1 cellular context compared by ENCODE assay signal in genomic region chr6:154358019-154358545, GRCh38.
TF ChIP-seq lines count a peak whose summit lies in the region.

No MANE protein-coding gene starts in this region.

TF ChIP-seq in IMR-90, 13 proteins besides CTCF, POLR2A, EP300 and RAD21 (continued from another document):
- no peak for TF ChIP-seq USF2 (IDR thresholded peaks at IDR 0.05; ENCODE audit: low read depth, low read length)
- no peak for TF ChIP-seq MXI1 (IDR thresholded peaks at IDR 0.05; ENCODE audit: borderline replicate concordance, low read depth, low read length)
- TF ChIP-seq MAZ (IDR thresholded peaks at IDR 0.05; ENCODE audit: borderline replicate concordance, low read depth, low read length): no peak
- no peak for TF ChIP-seq RCOR1 (IDR thresholded peaks at IDR 0.05; ENCODE audit: insufficient replicate concordance, low read length)
- no peak for TF ChIP-seq FOS (IDR thresholded peaks at IDR 0.05; ENCODE audit: low read depth, low read length)
- no peak for TF ChIP-seq CEBPB (IDR thresholded peaks at IDR 0.05; ENCODE audit: low read depth, low read length)
- no peak for TF ChIP-seq MAFK (IDR thresholded peaks at IDR 0.05; ENCODE audit: low read depth, low read length)
- TF ChIP-seq BHLHE40 (IDR thresholded peaks at IDR 0.05; ENCODE audit: low read depth, low read length): no peak
